8 cellular contexts compared by ENCODE assay signal in genomic region chr22:30425327-30425615, GRCh38. TPM values are rescaled to one million over a fixed set of nuclear protein-coding genes. Genes with fewer than 3 reads are reported as not detected.
DNase-seq lines count a peak whose midpoint lies in the region; ATAC-seq and TF ChIP-seq lines count a peak whose summit lies in the region.

No MANE protein-coding gene starts in this region.

- no peak for TF ChIP-seq CTCF in BE2C (IDR thresholded peaks at IDR 0.05; ENCODE audit: low read depth, low read length)

- no peaks in the 10 kb centered on the region for H3K27me3 ChIP-seq in BE2C
- no peaks in the 10 kb centered on the region for H3K27me3 ChIP-seq in MG63
- no peaks in the 10 kb centered on the region for H3K27me3 ChIP-seq in ectodermal cell (ENCODE audit: control insufficient read depth, insufficient read depth, low read length, poor library complexity, severe bottlenecking)

- peaks cover 47 to 48% of the 10 kb centered on the region in 2 donors for H3K4me1 Mint-ChIP-seq in natural killer cell treated with Interleukin-12 subunit alpha and Interleukin-12 subunit beta and Interleukin-15 and Interleukin-18, amount 100 ng/mL, for 72 hours (ENCODE audit: low read depth in 2 of 2)

- peak overlapping the region; percentile 87 for H3K4me3 ChIP-seq in BE2C (ENCODE audit: low read depth, low read length)
- H3K4me3 ChIP-seq in MG63: peak overlapping the region; percentile 60
- peak overlapping the region; percentile 82 for H3K4me3 ChIP-seq in ectodermal cell (ENCODE audit: insufficient read depth, low read depth, low read length)

- ATAC-seq in natural killer cell treated with Interleukin-12 subunit alpha and Interleukin-12 subunit beta and Interleukin-15 and Interleukin-18, amount 100 ng/mL, for 72 hours: no peak
- ATAC-seq in HG03469 (IDR thresholded peaks at IDR 0.05; ENCODE audit: unreplicated experiment): no peak
- ATAC-seq in GM18909 (IDR thresholded peaks at IDR 0.05; ENCODE audit: poor library complexity, unreplicated experiment): no peak
- ATAC-seq in HG03135 (IDR thresholded peaks at IDR 0.05; ENCODE audit: unreplicated experiment): no peak

- H3K27ac ChIP-seq in ectodermal cell (ENCODE audit: insufficient read depth, low read depth, low read length, poor library complexity, severe bottlenecking): peak overlapping the region; percentile 38

- H3K4me3 Mint-ChIP-seq in natural killer cell treated with Interleukin-12 subunit alpha and Interleukin-12 subunit beta and Interleukin-15 and Interleukin-18, amount 100 ng/mL, for 72 hours: peak overlapping the region; percentile 98

- peak overlapping the region; percentile 95 to 98 for H3K27ac Mint-ChIP-seq in natural killer cell treated with Interleukin-12 subunit alpha and Interleukin-12 subunit beta and Interleukin-15 and Interleukin-18, amount 100 ng/mL, for 72 hours

- H3K9me3 ChIP-seq in BE2C (no peaks in the 10 kb centered on the region), MG63 (no peaks in the 10 kb centered on the region), ectodermal cell (ENCODE audit: control insufficient read depth, low read length) (no peaks in the 10 kb centered on the region)

- WGBS in ectodermal cell, 2 experiments: 22 to 23% methylated on average over 9 of the region's 9 CpGs

- no peaks in the 10 kb centered on the region for H3K36me3 Mint-ChIP-seq in natural killer cell treated with Interleukin-12 subunit alpha and Interleukin-12 subunit beta and Interleukin-15 and Interleukin-18, amount 100 ng/mL, for 72 hours

- peaks cover 17% of the 10 kb centered on the region for H3K36me3 ChIP-seq in BE2C
- peaks cover 19% of the 10 kb centered on the region for H3K36me3 ChIP-seq in MG63
- H3K36me3 ChIP-seq in ectodermal cell (ENCODE audit: control insufficient read depth, insufficient read depth, low read length): peaks cover 10% of the 10 kb centered on the region

- H3K4me1 ChIP-seq in BE2C (peaks cover 19% of the 10 kb centered on the region), ectodermal cell (ENCODE audit: control insufficient read depth, insufficient read depth, low read length) (peaks cover 18% of the 10 kb centered on the region)

- no peaks in the 10 kb centered on the region for H3K9me3 Mint-ChIP-seq in natural killer cell treated with Interleukin-12 subunit alpha and Interleukin-12 subunit beta and Interleukin-15 and Interleukin-18, amount 100 ng/mL, for 72 hours

- DNase-seq in BE2C: no peak
- DNase-seq in MG63: no peak
- DNase-seq in natural killer cell treated with Interleukin-12 subunit alpha and Interleukin-12 subunit beta and Interleukin-15 and Interleukin-18, amount 100 ng/mL, for 72 hours (ENCODE audit: low spot score): no peak
- DNase-seq in DMS79 treated with DMSO at 0.1 percent for 48 hours (lab: John Stamatoyannopoulos, UW): no peak

- no peaks in the 10 kb centered on the region for H3K27me3 Mint-ChIP-seq in natural killer cell treated with Interleukin-12 subunit alpha and Interleukin-12 subunit beta and Interleukin-15 and Interleukin-18, amount 100 ng/mL, for 72 hours

RNA-seq across cellular contexts. Expression of gene MTFP1, which starts 0.3 kb away (rescaled TPM):
- polyA plus RNA-seq in BE2C (2012; ENCODE audit: insufficient read depth, insufficient read length, low read depth): 112 TPM
- total RNA-seq in MG63 (2014; rRNA removed; shearing (Covaris generic); ENCODE audit: low replicate concordance): 25.3 and 35.5 TPM in 2 replicates
- polyA plus RNA-seq in ectodermal cell (2013, experiment 1 of 4): 37.2 TPM
- 32.0 TPM for polyA plus RNA-seq in ectodermal cell (2013, experiment 2 of 4)
- polyA plus RNA-seq in ectodermal cell (2013, experiment 3 of 4): 25.7 TPM
- 26.7 TPM for polyA plus RNA-seq in ectodermal cell (2013, experiment 4 of 4)
- total RNA-seq in natural killer cell treated with Interleukin-12 subunit alpha and Interleukin-12 subunit beta and Interleukin-15 and Interleukin-18, amount 100 ng/mL, for 72 hours: 10 to 100 TPM; 58.7 to 67.4 TPM

RNA-seq across cellular contexts. Expression of gene SEC14L2, which starts 28.5 kb away (rescaled TPM):
- 1.6 TPM for polyA plus RNA-seq in BE2C (2012; ENCODE audit: insufficient read depth, insufficient read length, low read depth)
- 16.3 and 30.2 TPM in 2 replicates for total RNA-seq in MG63 (2014; rRNA removed; shearing (Covaris generic); ENCODE audit: low replicate concordance)
- polyA plus RNA-seq in ectodermal cell (2013, experiment 1 of 4): 6.9 TPM
- polyA plus RNA-seq in ectodermal cell (2013, experiment 2 of 4): 8.9 TPM
- polyA plus RNA-seq in ectodermal cell (2013, experiment 3 of 4): 5.9 TPM
- 9.4 TPM for polyA plus RNA-seq in ectodermal cell (2013, experiment 4 of 4)
- 1 to 10 TPM in 1 of 2 donors, under 1 TPM in 1; 0.40 to 1.3 TPM for total RNA-seq in natural killer cell treated with Interleukin-12 subunit alpha and Interleukin-12 subunit beta and Interleukin-15 and Interleukin-18, amount 100 ng/mL, for 72 hours

RNA-seq across cellular contexts. Expression of gene RNF215, which starts 38.1 kb away (rescaled TPM):
- 16.6 TPM for polyA plus RNA-seq in BE2C (2012; ENCODE audit: insufficient read depth, insufficient read length, low read depth)
- total RNA-seq in MG63 (2014; rRNA removed; shearing (Covaris generic); ENCODE audit: low replicate concordance): 26.9 and 29.6 TPM in 2 replicates
- polyA plus RNA-seq in ectodermal cell (2013, experiment 1 of 4): 25.0 TPM
- polyA plus RNA-seq in ectodermal cell (2013, experiment 2 of 4): 26.4 TPM
- 22.4 TPM for polyA plus RNA-seq in ectodermal cell (2013, experiment 3 of 4)
- 28.3 TPM for polyA plus RNA-seq in ectodermal cell (2013, experiment 4 of 4)
- total RNA-seq in natural killer cell treated with Interleukin-12 subunit alpha and Interleukin-12 subunit beta and Interleukin-15 and Interleukin-18, amount 100 ng/mL, for 72 hours: 1 to 10 TPM; 5.2 to 7.4 TPM

RNA-seq across cellular contexts. Expression of gene SEC14L3, which starts 46.5 kb away (rescaled TPM):
- not detected for polyA plus RNA-seq in BE2C (2012; ENCODE audit: insufficient read depth, insufficient read length, low read depth)
- total RNA-seq in MG63 (2014; rRNA removed; shearing (Covaris generic); ENCODE audit: low replicate concordance): not detected in 2 replicates
- not detected for polyA plus RNA-seq in ectodermal cell (2013, experiment 1 of 4)
- polyA plus RNA-seq in ectodermal cell (2013, experiment 2 of 4): not detected
- not detected for polyA plus RNA-seq in ectodermal cell (2013, experiment 3 of 4)
- not detected for polyA plus RNA-seq in ectodermal cell (2013, experiment 4 of 4)
- not detected for total RNA-seq in natural killer cell treated with Interleukin-12 subunit alpha and Interleukin-12 subunit beta and Interleukin-15 and Interleukin-18, amount 100 ng/mL, for 72 hours
